1 cellular context compared by ENCODE assay signal in the genomic region with DNA sequence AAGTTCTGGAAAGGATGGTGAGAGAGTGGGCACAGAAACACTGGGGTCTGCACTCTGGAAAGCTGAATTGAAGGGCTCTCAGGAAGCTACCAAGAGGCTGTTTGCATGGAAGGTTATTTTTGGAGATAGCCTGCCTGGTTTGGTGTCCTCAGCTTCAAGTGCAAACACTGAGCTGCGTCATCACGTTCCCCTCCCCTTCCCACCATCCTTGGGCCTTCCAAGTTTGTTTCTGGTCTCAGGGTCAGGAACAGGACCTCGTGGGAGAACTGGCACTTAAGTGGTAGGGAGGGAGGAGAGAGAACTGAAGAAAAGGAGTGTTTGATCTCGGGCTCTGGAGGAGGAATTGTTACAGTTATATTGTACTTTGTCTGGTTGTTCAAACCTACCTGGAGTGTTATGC.
TF ChIP-seq lines count a peak whose summit lies in the region.

No MANE protein-coding gene starts in this region.

TF ChIP-seq in WTC11, 78 proteins besides CTCF, POLR2A, EP300 and RAD21 (continued from another document):
- TF ChIP-seq AFF4 (CRISPR knock-in tag; IDR thresholded peaks at IDR 0.05; ENCODE audit: borderline replicate concordance) (no peak), ZNF512 (CRISPR knock-in tag; IDR thresholded peaks at IDR 0.05; ENCODE audit: borderline replicate concordance) (no peak), NR1H2 (CRISPR knock-in tag; IDR thresholded peaks at IDR 0.05) (no peak), MAX (CRISPR knock-in tag; IDR thresholded peaks at IDR 0.05) (no peak), NR3C1 (CRISPR knock-in tag; conservative IDR thresholded peaks at IDR 0.05; ENCODE audit: low read depth) (no peak)
- TF ChIP-seq, protein P1, sequence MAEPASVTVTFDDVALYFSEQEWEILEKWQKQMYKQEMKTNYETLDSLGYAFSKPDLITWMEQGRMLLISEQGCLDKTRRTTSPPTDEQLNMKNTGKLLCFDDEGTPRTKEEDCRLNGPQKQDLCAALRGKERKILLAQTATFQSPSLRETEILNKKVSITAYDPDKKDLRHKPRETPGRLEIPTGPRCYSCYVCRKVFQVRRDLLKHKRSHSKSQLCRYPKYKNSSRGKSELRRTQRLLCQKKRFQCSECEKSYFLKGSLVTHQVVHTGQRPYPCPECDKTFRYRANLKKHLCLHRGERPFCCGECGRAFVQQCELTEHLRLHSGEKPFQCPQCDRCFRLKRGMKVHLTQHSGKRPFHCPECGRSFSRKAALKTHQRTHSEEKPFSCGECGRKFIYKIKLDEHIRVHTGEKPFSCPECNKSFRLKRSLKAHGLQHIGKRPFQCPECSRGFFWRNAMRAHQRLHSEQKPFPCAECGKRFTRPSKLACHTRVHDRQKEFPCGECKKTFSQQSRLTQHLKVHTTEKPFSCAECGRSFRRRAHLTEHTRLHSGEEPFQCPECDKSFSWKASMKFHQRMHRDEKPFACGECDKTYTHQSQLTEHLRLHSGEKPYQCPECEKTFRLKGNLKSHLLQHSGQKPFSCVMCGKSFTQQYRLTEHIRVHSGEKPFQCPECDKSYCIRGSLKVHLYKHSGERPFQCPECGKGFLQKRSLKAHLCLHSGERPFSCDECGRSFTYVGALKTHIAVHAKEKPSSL (CRISPR knock-in tag; conservative IDR thresholded peaks at IDR 0.05): no peak
